ENCODE assay signal across 1 cellular context in genomic region chrX:30643313-30643821, GRCh38.
TF ChIP-seq lines count a peak whose summit lies in the region.

No MANE protein-coding gene starts in this region.

TF ChIP-seq in HepG2, 621 proteins besides CTCF, POLR2A, EP300 and RAD21 (continued from another document and continues in another):
- TF ChIP-seq, protein P1, sequence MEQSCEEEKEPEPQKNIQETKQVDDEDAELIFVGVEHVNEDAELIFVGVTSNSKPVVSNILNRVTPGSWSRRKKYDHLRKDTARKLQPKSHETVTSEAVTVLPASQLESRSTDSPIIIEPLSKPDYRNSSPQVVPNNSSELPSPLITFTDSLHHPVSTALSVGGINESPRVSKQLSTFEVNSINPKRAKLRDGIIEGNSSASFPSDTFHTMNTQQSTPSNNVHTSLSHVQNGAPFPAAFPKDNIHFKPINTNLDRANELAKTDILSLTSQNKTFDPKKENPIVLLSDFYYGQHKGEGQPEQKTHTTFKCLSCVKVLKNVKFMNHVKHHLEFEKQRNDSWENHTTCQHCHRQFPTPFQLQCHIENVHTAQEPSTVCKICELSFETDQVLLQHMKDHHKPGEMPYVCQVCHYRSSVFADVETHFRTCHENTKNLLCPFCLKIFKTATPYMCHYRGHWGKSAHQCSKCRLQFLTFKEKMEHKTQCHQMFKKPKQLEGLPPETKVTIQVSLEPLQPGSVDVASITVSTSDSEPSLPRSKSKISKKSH (CRISPR knock-in tag; IDR thresholded peaks at IDR 0.05; ENCODE audit: borderline replicate concordance): no peak
- TF ChIP-seq, protein P2, sequence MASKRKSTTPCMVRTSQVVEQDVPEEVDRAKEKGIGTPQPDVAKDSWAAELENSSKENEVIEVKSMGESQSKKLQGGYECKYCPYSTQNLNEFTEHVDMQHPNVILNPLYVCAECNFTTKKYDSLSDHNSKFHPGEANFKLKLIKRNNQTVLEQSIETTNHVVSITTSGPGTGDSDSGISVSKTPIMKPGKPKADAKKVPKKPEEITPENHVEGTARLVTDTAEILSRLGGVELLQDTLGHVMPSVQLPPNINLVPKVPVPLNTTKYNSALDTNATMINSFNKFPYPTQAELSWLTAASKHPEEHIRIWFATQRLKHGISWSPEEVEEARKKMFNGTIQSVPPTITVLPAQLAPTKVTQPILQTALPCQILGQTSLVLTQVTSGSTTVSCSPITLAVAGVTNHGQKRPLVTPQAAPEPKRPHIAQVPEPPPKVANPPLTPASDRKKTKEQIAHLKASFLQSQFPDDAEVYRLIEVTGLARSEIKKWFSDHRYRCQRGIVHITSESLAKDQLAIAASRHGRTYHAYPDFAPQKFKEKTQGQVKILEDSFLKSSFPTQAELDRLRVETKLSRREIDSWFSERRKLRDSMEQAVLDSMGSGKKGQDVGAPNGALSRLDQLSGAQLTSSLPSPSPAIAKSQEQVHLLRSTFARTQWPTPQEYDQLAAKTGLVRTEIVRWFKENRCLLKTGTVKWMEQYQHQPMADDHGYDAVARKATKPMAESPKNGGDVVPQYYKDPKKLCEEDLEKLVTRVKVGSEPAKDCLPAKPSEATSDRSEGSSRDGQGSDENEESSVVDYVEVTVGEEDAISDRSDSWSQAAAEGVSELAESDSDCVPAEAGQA (IDR thresholded peaks at IDR 0.05; ENCODE audit: low read depth): no peak
- TF ChIP-seq, protein P2 (CRISPR knock-in tag; IDR thresholded peaks at IDR 0.05; ENCODE audit: borderline replicate concordance): no peak
- TF ChIP-seq MEF2D (CRISPR knock-in tag; IDR thresholded peaks at IDR 0.05): peak; percentile 35; the same call in 1 of the 2 replicates
- no peak for TF ChIP-seq YEATS4 (CRISPR knock-in tag; IDR thresholded peaks at IDR 0.05; ENCODE audit: borderline replicate concordance)
- no peak for TF ChIP-seq ZNF12 (CRISPR knock-in tag; IDR thresholded peaks at IDR 0.05)
- TF ChIP-seq, protein P3, sequence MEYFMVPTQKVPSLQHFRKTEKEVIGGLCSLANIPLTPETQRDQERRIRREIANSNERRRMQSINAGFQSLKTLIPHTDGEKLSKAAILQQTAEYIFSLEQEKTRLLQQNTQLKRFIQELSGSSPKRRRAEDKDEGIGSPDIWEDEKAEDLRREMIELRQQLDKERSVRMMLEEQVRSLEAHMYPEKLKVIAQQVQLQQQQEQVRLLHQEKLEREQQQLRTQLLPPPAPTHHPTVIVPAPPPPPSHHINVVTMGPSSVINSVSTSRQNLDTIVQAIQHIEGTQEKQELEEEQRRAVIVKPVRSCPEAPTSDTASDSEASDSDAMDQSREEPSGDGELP (IDR thresholded peaks at IDR 0.05; ENCODE audit: borderline replicate concordance, low read depth): peak; percentile 35; the same call in 1 of the 2 replicates
- TF ChIP-seq, protein P4, sequence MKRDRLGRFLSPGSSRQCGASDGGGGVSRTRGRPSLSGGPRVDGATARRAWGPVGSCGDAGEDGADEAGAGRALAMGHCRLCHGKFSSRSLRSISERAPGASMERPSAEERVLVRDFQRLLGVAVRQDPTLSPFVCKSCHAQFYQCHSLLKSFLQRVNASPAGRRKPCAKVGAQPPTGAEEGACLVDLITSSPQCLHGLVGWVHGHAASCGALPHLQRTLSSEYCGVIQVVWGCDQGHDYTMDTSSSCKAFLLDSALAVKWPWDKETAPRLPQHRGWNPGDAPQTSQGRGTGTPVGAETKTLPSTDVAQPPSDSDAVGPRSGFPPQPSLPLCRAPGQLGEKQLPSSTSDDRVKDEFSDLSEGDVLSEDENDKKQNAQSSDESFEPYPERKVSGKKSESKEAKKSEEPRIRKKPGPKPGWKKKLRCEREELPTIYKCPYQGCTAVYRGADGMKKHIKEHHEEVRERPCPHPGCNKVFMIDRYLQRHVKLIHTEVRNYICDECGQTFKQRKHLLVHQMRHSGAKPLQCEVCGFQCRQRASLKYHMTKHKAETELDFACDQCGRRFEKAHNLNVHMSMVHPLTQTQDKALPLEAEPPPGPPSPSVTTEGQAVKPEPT (CRISPR knock-in tag; IDR thresholded peaks at IDR 0.05; ENCODE audit: low read depth): no peak
- TF ChIP-seq, protein P5, sequence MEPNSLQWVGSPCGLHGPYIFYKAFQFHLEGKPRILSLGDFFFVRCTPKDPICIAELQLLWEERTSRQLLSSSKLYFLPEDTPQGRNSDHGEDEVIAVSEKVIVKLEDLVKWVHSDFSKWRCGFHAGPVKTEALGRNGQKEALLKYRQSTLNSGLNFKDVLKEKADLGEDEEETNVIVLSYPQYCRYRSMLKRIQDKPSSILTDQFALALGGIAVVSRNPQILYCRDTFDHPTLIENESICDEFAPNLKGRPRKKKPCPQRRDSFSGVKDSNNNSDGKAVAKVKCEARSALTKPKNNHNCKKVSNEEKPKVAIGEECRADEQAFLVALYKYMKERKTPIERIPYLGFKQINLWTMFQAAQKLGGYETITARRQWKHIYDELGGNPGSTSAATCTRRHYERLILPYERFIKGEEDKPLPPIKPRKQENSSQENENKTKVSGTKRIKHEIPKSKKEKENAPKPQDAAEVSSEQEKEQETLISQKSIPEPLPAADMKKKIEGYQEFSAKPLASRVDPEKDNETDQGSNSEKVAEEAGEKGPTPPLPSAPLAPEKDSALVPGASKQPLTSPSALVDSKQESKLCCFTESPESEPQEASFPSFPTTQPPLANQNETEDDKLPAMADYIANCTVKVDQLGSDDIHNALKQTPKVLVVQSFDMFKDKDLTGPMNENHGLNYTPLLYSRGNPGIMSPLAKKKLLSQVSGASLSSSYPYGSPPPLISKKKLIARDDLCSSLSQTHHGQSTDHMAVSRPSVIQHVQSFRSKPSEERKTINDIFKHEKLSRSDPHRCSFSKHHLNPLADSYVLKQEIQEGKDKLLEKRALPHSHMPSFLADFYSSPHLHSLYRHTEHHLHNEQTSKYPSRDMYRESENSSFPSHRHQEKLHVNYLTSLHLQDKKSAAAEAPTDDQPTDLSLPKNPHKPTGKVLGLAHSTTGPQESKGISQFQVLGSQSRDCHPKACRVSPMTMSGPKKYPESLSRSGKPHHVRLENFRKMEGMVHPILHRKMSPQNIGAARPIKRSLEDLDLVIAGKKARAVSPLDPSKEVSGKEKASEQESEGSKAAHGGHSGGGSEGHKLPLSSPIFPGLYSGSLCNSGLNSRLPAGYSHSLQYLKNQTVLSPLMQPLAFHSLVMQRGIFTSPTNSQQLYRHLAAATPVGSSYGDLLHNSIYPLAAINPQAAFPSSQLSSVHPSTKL (CRISPR knock-in tag; IDR thresholded peaks at IDR 0.05): peak; percentile 90
- TF ChIP-seq BORCS8-MEF2B (CRISPR knock-in tag; IDR thresholded peaks at IDR 0.05): no peak
- TF ChIP-seq STAG1 (CRISPR knock-in tag; IDR thresholded peaks at IDR 0.05): no peak
- peak; percentile 49; the same call in 1 of the 2 replicates for TF ChIP-seq SIX1 (CRISPR knock-in tag; IDR thresholded peaks at IDR 0.05; ENCODE audit: borderline replicate concordance)
- TF ChIP-seq FOXP1 (IDR thresholded peaks at IDR 0.05): no peak
- TF ChIP-seq FOXP1 (CRISPR knock-in tag; IDR thresholded peaks at IDR 0.05): peak; percentile 74; the same call in 1 of the 2 replicates
- peak; percentile 55; the same call in 1 of the 2 replicates for TF ChIP-seq ZNF503 (CRISPR knock-in tag; IDR thresholded peaks at IDR 0.05)
- no peak for TF ChIP-seq ARHGAP35 (CRISPR knock-in tag; IDR thresholded peaks at IDR 0.05; ENCODE audit: borderline replicate concordance)
- TF ChIP-seq, protein P6, sequence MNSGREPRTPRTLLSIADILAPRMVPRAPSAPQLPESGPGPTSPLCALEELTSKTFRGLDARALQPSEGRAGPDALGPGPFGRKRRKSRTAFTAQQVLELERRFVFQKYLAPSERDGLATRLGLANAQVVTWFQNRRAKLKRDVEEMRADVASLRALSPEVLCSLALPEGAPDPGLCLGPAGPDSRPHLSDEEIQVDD (CRISPR knock-in tag; IDR thresholded peaks at IDR 0.05; ENCODE audit: borderline replicate concordance): no peak
- no peak for TF ChIP-seq SOX6 (IDR thresholded peaks at IDR 0.05)
- TF ChIP-seq SOX6 (CRISPR knock-in tag; IDR thresholded peaks at IDR 0.05): peak; percentile 82
- no peak for TF ChIP-seq ELF1 (CRISPR knock-in tag; IDR thresholded peaks at IDR 0.05)
- TF ChIP-seq CCAR2 (optimal IDR thresholded peaks at IDR 0.05; ENCODE audit: low read depth, low read length): no peak
- TF ChIP-seq ETV5 (CRISPR knock-in tag; IDR thresholded peaks at IDR 0.05; ENCODE audit: borderline replicate concordance): peak; percentile 80
- TF ChIP-seq, protein P7, sequence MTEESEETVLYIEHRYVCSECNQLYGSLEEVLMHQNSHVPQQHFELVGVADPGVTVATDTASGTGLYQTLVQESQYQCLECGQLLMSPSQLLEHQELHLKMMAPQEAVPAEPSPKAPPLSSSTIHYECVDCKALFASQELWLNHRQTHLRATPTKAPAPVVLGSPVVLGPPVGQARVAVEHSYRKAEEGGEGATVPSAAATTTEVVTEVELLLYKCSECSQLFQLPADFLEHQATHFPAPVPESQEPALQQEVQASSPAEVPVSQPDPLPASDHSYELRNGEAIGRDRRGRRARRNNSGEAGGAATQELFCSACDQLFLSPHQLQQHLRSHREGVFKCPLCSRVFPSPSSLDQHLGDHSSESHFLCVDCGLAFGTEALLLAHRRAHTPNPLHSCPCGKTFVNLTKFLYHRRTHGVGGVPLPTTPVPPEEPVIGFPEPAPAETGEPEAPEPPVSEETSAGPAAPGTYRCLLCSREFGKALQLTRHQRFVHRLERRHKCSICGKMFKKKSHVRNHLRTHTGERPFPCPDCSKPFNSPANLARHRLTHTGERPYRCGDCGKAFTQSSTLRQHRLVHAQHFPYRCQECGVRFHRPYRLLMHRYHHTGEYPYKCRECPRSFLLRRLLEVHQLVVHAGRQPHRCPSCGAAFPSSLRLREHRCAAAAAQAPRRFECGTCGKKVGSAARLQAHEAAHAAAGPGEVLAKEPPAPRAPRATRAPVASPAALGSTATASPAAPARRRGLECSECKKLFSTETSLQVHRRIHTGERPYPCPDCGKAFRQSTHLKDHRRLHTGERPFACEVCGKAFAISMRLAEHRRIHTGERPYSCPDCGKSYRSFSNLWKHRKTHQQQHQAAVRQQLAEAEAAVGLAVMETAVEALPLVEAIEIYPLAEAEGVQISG (CRISPR knock-in tag; IDR thresholded peaks at IDR 0.05): no peak
- TF ChIP-seq ZFP82 (CRISPR knock-in tag; IDR thresholded peaks at IDR 0.05; ENCODE audit: borderline replicate concordance): no peak
- TF ChIP-seq FOXO4 (CRISPR knock-in tag; conservative IDR thresholded peaks at IDR 0.05): no peak
- no peak for TF ChIP-seq SRF (IDR thresholded peaks at IDR 0.05; ENCODE audit: low read depth, low read length)
- no peak for TF ChIP-seq ZNF33B (CRISPR knock-in tag; IDR thresholded peaks at IDR 0.05)
- TF ChIP-seq RORA (CRISPR knock-in tag; IDR thresholded peaks at IDR 0.05): no peak
- TF ChIP-seq PHF20 (CRISPR knock-in tag; IDR thresholded peaks at IDR 0.05): no peak
- no peak for TF ChIP-seq ZNF205 (CRISPR knock-in tag; IDR thresholded peaks at IDR 0.05)
- no peak for TF ChIP-seq ZNF34 (CRISPR knock-in tag; IDR thresholded peaks at IDR 0.05; ENCODE audit: borderline replicate concordance)
- peak; percentile 75 for TF ChIP-seq ATF1 (CRISPR knock-in tag; IDR thresholded peaks at IDR 0.05)
- no peak for TF ChIP-seq ZFP91 (CRISPR knock-in tag; IDR thresholded peaks at IDR 0.05; ENCODE audit: borderline replicate concordance)
- no peak for TF ChIP-seq ZNF383 (CRISPR knock-in tag; IDR thresholded peaks at IDR 0.05; ENCODE audit: borderline replicate concordance)
- TF ChIP-seq ARNT2 (CRISPR knock-in tag; IDR thresholded peaks at IDR 0.05; ENCODE audit: low read depth): no peak
- 0 out of 2 replicates have a peak, but pooled peaks have one; percentile 19 for TF ChIP-seq TBX2 (CRISPR knock-in tag; IDR thresholded peaks at IDR 0.05; ENCODE audit: borderline replicate concordance)
- no peak for TF ChIP-seq ZNF776 (CRISPR knock-in tag; IDR thresholded peaks at IDR 0.05)
